Comparison of ENCODE assay signal across 1 cellular context in the genomic region with DNA sequence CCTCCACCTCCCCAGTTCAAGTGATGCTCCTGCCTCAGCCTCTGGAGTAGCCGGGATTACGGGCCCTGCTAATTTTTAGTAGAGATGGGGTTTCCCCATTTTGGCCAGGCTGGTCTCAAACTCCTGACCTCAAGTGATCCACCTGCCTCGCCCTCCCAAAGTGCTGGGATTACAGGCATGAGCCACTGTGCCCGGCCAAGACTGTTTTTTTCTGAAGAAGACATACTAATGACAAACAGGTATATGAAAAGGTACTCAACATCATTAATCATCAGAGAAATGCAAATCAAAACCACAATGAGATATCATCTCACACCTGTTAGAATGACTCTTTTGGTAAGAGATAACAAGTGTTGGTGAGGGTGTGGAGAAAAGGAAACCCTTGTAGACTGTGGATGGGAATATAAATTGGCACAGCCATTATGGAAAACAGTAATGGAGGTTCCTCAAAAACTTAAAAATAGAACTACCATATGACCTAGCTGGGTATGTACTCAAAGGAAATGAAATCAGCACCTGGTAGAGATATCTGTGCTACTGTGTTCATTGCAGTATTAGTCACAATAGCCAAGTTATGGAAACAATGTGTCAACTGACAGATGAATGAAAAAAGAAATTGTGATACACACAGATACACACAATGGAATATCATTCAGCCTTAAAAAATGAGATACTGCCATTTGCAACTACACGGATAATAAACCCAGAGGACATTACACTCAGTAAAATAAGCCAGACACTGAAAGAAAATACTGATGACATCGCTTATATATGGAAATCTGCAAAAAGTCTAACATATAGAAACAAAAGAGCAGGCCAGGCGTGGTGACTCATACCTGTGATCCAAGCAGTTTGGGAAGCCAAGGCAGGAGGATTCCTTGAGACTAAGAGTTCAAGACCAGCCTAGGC.
TF ChIP-seq lines count a peak whose summit lies in the region.

No MANE protein-coding gene starts in this region.

TF ChIP-seq in GM12878, 131 proteins besides CTCF, POLR2A, EP300 and RAD21 (continued from another document):
- TF ChIP-seq, protein P1, sequence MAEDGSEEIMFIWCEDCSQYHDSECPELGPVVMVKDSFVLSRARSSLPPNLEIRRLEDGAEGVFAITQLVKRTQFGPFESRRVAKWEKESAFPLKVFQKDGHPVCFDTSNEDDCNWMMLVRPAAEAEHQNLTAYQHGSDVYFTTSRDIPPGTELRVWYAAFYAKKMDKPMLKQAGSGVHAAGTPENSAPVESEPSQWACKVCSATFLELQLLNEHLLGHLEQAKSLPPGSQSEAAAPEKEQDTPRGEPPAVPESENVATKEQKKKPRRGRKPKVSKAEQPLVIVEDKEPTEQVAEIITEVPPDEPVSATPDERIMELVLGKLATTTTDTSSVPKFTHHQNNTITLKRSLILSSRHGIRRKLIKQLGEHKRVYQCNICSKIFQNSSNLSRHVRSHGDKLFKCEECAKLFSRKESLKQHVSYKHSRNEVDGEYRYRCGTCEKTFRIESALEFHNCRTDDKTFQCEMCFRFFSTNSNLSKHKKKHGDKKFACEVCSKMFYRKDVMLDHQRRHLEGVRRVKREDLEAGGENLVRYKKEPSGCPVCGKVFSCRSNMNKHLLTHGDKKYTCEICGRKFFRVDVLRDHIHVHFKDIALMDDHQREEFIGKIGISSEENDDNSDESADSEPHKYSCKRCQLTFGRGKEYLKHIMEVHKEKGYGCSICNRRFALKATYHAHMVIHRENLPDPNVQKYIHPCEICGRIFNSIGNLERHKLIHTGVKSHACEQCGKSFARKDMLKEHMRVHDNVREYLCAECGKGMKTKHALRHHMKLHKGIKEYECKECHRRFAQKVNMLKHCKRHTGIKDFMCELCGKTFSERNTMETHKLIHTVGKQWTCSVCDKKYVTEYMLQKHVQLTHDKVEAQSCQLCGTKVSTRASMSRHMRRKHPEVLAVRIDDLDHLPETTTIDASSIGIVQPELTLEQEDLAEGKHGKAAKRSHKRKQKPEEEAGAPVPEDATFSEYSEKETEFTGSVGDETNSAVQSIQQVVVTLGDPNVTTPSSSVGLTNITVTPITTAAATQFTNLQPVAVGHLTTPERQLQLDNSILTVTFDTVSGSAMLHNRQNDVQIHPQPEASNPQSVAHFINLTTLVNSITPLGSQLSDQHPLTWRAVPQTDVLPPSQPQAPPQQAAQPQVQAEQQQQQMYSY (CRISPR knock-in tag; IDR thresholded peaks at IDR 0.05) = no peak
- TF ChIP-seq DPF2 (IDR thresholded peaks at IDR 0.05) (0 out of 2 replicates have a peak, but pooled peaks have one; percentile 31), MTA2 (IDR thresholded peaks at IDR 0.05; ENCODE audit: low read depth) (peak; percentile 53), PAX5 (IDR thresholded peaks at IDR 0.05; ENCODE audit: borderline replicate concordance, low read depth, low read length) (no peak), SMARCA5 (IDR thresholded peaks at IDR 0.05) (no peak), IKZF2 (IDR thresholded peaks at IDR 0.05) (peak; percentile 72 to 80), SMAD5 (IDR thresholded peaks at IDR 0.05; ENCODE audit: low read depth) (no peak)
- TF ChIP-seq, protein P2, sequence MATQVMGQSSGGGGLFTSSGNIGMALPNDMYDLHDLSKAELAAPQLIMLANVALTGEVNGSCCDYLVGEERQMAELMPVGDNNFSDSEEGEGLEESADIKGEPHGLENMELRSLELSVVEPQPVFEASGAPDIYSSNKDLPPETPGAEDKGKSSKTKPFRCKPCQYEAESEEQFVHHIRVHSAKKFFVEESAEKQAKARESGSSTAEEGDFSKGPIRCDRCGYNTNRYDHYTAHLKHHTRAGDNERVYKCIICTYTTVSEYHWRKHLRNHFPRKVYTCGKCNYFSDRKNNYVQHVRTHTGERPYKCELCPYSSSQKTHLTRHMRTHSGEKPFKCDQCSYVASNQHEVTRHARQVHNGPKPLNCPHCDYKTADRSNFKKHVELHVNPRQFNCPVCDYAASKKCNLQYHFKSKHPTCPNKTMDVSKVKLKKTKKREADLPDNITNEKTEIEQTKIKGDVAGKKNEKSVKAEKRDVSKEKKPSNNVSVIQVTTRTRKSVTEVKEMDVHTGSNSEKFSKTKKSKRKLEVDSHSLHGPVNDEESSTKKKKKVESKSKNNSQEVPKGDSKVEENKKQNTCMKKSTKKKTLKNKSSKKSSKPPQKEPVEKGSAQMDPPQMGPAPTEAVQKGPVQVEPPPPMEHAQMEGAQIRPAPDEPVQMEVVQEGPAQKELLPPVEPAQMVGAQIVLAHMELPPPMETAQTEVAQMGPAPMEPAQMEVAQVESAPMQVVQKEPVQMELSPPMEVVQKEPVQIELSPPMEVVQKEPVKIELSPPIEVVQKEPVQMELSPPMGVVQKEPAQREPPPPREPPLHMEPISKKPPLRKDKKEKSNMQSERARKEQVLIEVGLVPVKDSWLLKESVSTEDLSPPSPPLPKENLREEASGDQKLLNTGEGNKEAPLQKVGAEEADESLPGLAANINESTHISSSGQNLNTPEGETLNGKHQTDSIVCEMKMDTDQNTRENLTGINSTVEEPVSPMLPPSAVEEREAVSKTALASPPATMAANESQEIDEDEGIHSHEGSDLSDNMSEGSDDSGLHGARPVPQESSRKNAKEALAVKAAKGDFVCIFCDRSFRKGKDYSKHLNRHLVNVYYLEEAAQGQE (IDR thresholded peaks at IDR 0.05; ENCODE audit: low read depth, low read length) = no peak
